Comparison of ENCODE assay signal across 24 cellular contexts in the genomic region with DNA sequence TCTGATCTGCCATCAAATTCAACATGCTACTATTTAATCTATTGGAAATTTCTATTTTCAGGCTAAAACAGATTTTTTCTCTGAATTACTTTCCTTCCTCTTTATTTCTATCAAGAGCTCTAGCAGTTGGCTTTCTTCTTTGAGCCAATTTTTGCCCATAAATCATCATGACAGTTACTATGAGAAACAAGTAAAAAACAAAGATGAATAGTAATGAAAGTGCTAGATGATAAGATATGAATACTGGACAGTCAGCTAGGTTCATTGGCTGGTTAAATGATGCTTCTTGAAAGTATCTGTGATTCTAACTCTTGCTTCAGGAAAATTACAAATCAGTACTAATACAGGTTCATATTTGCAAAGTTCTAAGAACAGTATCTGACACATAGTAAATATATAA. TPM values are rescaled to one million over a fixed set of nuclear protein-coding genes. Genes with fewer than 3 reads are reported as not detected.
DNase-seq lines count a peak whose midpoint lies in the region; ATAC-seq and TF ChIP-seq lines count a peak whose summit lies in the region.
"Had no signal": no experiment of that assay in that cellular context is flagged by ENCODE, and none has a peak within 500 bp of the region (broad histone marks: within the 10 kb centered on the region; RNA-seq: fewer than 3 reads in every experiment).

No MANE protein-coding gene starts in this region.

- no peak for DNase-seq in HEK293T (ENCODE audit: extremely low spot score)
- DNase-seq in NCI-H69 (lab: John Stamatoyannopoulos, UW), result peak; percentile 22
- DNase-seq in fibroblast of lung (ENCODE audit: low read depth in 2 of 2), result peak; percentile 12 to 50
- peak; percentile 4 for DNase-seq in mesenchymal stem cell
- DNase-seq in ACHN, result no peak
- DNase-seq in activated effector memory CD4-positive, alpha-beta T cell treated with Interleukin-2 at 50 U/mL for 16 hours, result no peak
- DNase-seq in left colon, result no peak
- DNase-seq in nephron progenitor cell, result no peak
- DNase-seq: Calu3; CD8-positive, alpha-beta memory T cell; EL; GF-D8; KBM-7; NCI-H1105 treated with DMSO at 0.1 percent for 48 hours; NCI-H2029 treated with DMSO at 0.1 percent for 48 hours; NCI-H2171; NCI-H524 treated with DMSO at 0.1 percent for 48 hours; SJCRH30 had no signal

- intact Hi-C loops in left colon (cut with DNase I, micrococcal nuclease), result no loop called here

- H3K27ac Mint-ChIP-seq in nephron progenitor cell, result no peak overlapping the region
- H3K27ac Mint-ChIP-seq: CD8-positive, alpha-beta memory T cell had no signal

- H3K4me1 Mint-ChIP-seq in nephron progenitor cell, result no peaks in the 10 kb centered on the region
- H3K4me1 Mint-ChIP-seq: CD8-positive, alpha-beta memory T cell had no signal

- peaks cover 8% of the 10 kb centered on the region for H3K9me3 Mint-ChIP-seq in nephron progenitor cell

- H3K27me3 Mint-ChIP-seq in nephron progenitor cell (ENCODE audit: low read depth, poor library complexity), result no peaks in the 10 kb centered on the region

- no peaks in the 10 kb centered on the region for H4K20me1 ChIP-seq in fibroblast of lung (ENCODE audit: control insufficient read depth, extremely low read depth, insufficient read depth, low read length)

- H3K4me2 ChIP-seq in fibroblast of lung (ENCODE audit: extremely low read depth, insufficient read depth, low read length) (no peak overlapping the region), mesenchymal stem cell (ENCODE audit: low read length, poor library complexity, severe bottlenecking) (no peak overlapping the region)

- H2AFZ ChIP-seq in fibroblast of lung (ENCODE audit: low read length), result no peak overlapping the region
- no peak overlapping the region for H2AFZ ChIP-seq in mesenchymal stem cell (ENCODE audit: low read depth, low read length)

- no peak overlapping the region for H3K23ac ChIP-seq in mesenchymal stem cell (ENCODE audit: low read length in 2 of 2)

- H3K36me3 Mint-ChIP-seq in nephron progenitor cell (ENCODE audit: low read depth), result peaks cover 4% of the 10 kb centered on the region

- in situ Hi-C loops in ACHN (cut with HindIII; ENCODE audit: low pct_ligation_motif_present, low pct_unique_long_range_greater_than_20kb, low sequenced_read_pairs), result no loop called here

- H3K27ac ChIP-seq in fibroblast of lung (ENCODE audit: insufficient read depth, low read length) (no peak overlapping the region), mesenchymal stem cell (ENCODE audit: low read length, poor library complexity, severe bottlenecking) (no peak overlapping the region)
- H3K27ac ChIP-seq: C4-2B, HL-60, SJCRH30 had no signal

- H3K4ac ChIP-seq in mesenchymal stem cell (ENCODE audit: low read depth in 1 of 2, low read length in 2 of 2), result no peak overlapping the region

- H3K9ac ChIP-seq in fibroblast of lung (ENCODE audit: insufficient read depth, low read length) (no peak overlapping the region), mesenchymal stem cell (ENCODE audit: low read length) (no peak overlapping the region)

- no peak overlapping the region for H4K8ac ChIP-seq in mesenchymal stem cell (ENCODE audit: low read length)

- H2AK5ac ChIP-seq in mesenchymal stem cell (ENCODE audit: low read length, severe bottlenecking), result no peak overlapping the region

- ATAC-seq in left colon, result no peak
- ATAC-seq: HepG2 had no signal

- H3K9me3 ChIP-seq in fibroblast of lung (ENCODE audit: control insufficient read depth, insufficient read depth, low read depth, low read length) (no peaks in the 10 kb centered on the region), mesenchymal stem cell (ENCODE audit: control insufficient read depth, low read length) (peaks cover 6% of the 10 kb centered on the region)
- H3K9me3 ChIP-seq: SJCRH30 had no signal

- H3K4me3 Mint-ChIP-seq in nephron progenitor cell, result no peak overlapping the region
- H3K4me3 Mint-ChIP-seq: CD8-positive, alpha-beta memory T cell had no signal

- POLR2A ChIA-PET in HEK293T (lab: Yijun Ruan, JAX), result no interaction called here

- H3K79me2 ChIP-seq in fibroblast of lung (ENCODE audit: control insufficient read depth, insufficient read depth, low read length), result no peaks in the 10 kb centered on the region

- H3K14ac ChIP-seq in mesenchymal stem cell (ENCODE audit: low read length in 2 of 2), result no peak overlapping the region

- H2BK5ac ChIP-seq in mesenchymal stem cell (ENCODE audit: low read depth, low read length, poor library complexity, severe bottlenecking), result no peak overlapping the region

- H3K79me1 ChIP-seq in mesenchymal stem cell (replicated peaks; ENCODE audit: low read length, poor library complexity, severe bottlenecking), result no peaks in the 10 kb centered on the region

- TF ChIP-seq CTCF in fibroblast of lung (conservative IDR thresholded peaks at IDR 0.05 in 1 of 2, IDR thresholded peaks at IDR 0.05 in 1 of 2; ENCODE audit: low read depth in 1 of 2, low read length in 2 of 2), result no peak
- TF ChIP-seq CTCF in nephron progenitor cell (IDR thresholded peaks at IDR 0.05), result no peak

- H3K4me1 ChIP-seq in fibroblast of lung (ENCODE audit: control insufficient read depth, extremely low read depth, insufficient read depth, low read length), result no peaks in the 10 kb centered on the region
- H3K4me1 ChIP-seq in mesenchymal stem cell (ENCODE audit: control insufficient read depth, insufficient read depth, low read depth, low read length), result no peaks in the 10 kb centered on the region
- H3K4me1 ChIP-seq: SJCRH30 had no signal

- no peak overlapping the region for H2BK15ac ChIP-seq in mesenchymal stem cell (ENCODE audit: low read depth, poor library complexity, severe bottlenecking)

- H3K36me3 ChIP-seq in fibroblast of lung (ENCODE audit: control insufficient read depth, insufficient read depth, low read length) (no peaks in the 10 kb centered on the region), mesenchymal stem cell (ENCODE audit: control insufficient read depth in 1 of 2, insufficient read depth in 2 of 2, low read depth in 1 of 2, low read length in 2 of 2) (peaks cover 0 to 2% of the 10 kb centered on the region in 2 experiments)
- H3K36me3 ChIP-seq: SJCRH30 had no signal

- H4K91ac ChIP-seq in mesenchymal stem cell (ENCODE audit: low read length), result no peak overlapping the region

- no peaks in the 10 kb centered on the region for H3K27me3 ChIP-seq in fibroblast of lung (ENCODE audit: control insufficient read depth, insufficient read depth, low read length)
- H3K27me3 ChIP-seq in mesenchymal stem cell (ENCODE audit: control insufficient read depth in 1 of 2, insufficient read depth in 1 of 2, low read length in 2 of 2), result no peaks in the 10 kb centered on the region
- H3K27me3 ChIP-seq: SJCRH30 had no signal

- CTCF ChIA-PET in HEK293T (lab: Yijun Ruan, JAX), result no interaction called here

- no peak overlapping the region for H3K18ac ChIP-seq in mesenchymal stem cell (ENCODE audit: low read depth in 1 of 2, low read length in 2 of 2)

- no peak overlapping the region for H2BK120ac ChIP-seq in mesenchymal stem cell (ENCODE audit: low read depth, low read length)

- no peak overlapping the region for H2BK12ac ChIP-seq in mesenchymal stem cell (ENCODE audit: low read length in 2 of 2)

- no peak overlapping the region for H3K4me3 ChIP-seq in fibroblast of lung (replicated peaks in 1 of 4; ENCODE audit: control extremely low read depth in 1 of 4, insufficient read depth in 1 of 4, low read depth in 3 of 4, low read length in 4 of 4)
- no peak overlapping the region for H3K4me3 ChIP-seq in mesenchymal stem cell (ENCODE audit: insufficient read depth in 1 of 2, low read depth in 1 of 2, low read length in 2 of 2)
- H3K4me3 ChIP-seq: SJCRH30 had no signal

TF ChIP-seq in HEK293T, 16 proteins besides CTCF, POLR2A, EP300 and RAD21:
- TF ChIP-seq LEF1 (IDR thresholded peaks at IDR 0.05; ENCODE audit: borderline replicate concordance), result no peak
- no peak for TF ChIP-seq BHLHE40 (IDR thresholded peaks at IDR 0.05; ENCODE audit: borderline replicate concordance)
- TF ChIP-seq ZNF384 (IDR thresholded peaks at IDR 0.05), result no peak
- no peak for TF ChIP-seq FOXM1 (IDR thresholded peaks at IDR 0.05; ENCODE audit: borderline replicate concordance)
- TF ChIP-seq PKNOX1 (IDR thresholded peaks at IDR 0.05), result 0 out of 2 replicates have a peak, but pooled peaks have one; percentile 22
- TF ChIP-seq SP1 (IDR thresholded peaks at IDR 0.05), result no peak
- TF ChIP-seq TARDBP (IDR thresholded peaks at IDR 0.05), result no peak
- TF ChIP-seq HDGF (IDR thresholded peaks at IDR 0.05; ENCODE audit: borderline replicate concordance), result no peak

RNA-seq across cellular contexts. Expression of gene NANOGP8, which starts 38.6 kb away (rescaled TPM):
- total RNA-seq in fibroblast of lung (not detected in 2 replicates), left colon (under 1 TPM in 1 of 2 donors, not detected in 1; 0.34 TPM)
- not detected in 2 replicates for polyA plus RNA-seq in fibroblast of lung
- polyA plus RNA-seq in fibroblast of lung (2012), result not detected in 2 replicates
- polyA minus RNA-seq in fibroblast of lung (ENCODE audit: low replicate concordance), result not detected in 2 replicates
- not detected for polyA plus RNA-seq in mesenchymal stem cell (2013, experiment 1 of 2)
- polyA plus RNA-seq in mesenchymal stem cell (2013, experiment 2 of 2), result not detected
- total RNA-seq: A172; Calu3; CD8-positive, alpha-beta memory T cell; HT-29; OCI-LY7; SJCRH30 had no signal
- polyA plus RNA-seq: CD8-positive, alpha-beta memory T cell; HepG2 had no signal

Comparison
In these comparisons a context has a peak if more than half of its experiments do, and no peak if none do; other contexts are left out.
1. DNase-seq: peak in NCI-H69 (single experiment), fibroblast of lung (2 of 2) and mesenchymal stem cell (single experiment); none in HEK293T (single experiment), ACHN (single experiment), activated effector memory CD4-positive, alpha-beta T cell treated with Interleukin-2 at 50 U/mL for 16 hours (single experiment), left colon (0 of 2) and nephron progenitor cell (single experiment).